ENCODE assay signal across 19 cellular contexts in genomic region chr16:81842564-81843242, GRCh38.
DNase-seq lines count a peak whose midpoint lies in the region; TF ChIP-seq lines count a peak whose summit lies in the region.
"Had no signal": no experiment of that assay in that cellular context is flagged by ENCODE, and none has a peak within 500 bp of the region (broad histone marks: within the 10 kb centered on the region; RNA-seq: fewer than 3 reads in every experiment).

No MANE protein-coding gene starts in this region.

- H3K36me3 ChIP-seq in HEK293 (ENCODE audit: control insufficient read depth in 2 of 2, insufficient read depth in 1 of 2, low read length in 2 of 2) (no peaks in the 10 kb centered on the region), spleen (peaks cover 0 to 17% (median 3%) of the 10 kb centered on the region in 6 donors), SJCRH30 (no peaks in the 10 kb centered on the region)
- H3K36me3 ChIP-seq: colonic mucosa, esophagus muscularis mucosa had no signal

- POLR2A ChIA-PET in HEK293 (lab: Yijun Ruan, JAX): no interaction called here

- peak overlapping the region; percentile 11 for H3K27ac Mint-ChIP-seq in activated T-helper 1 cell treated with anti-CD3 and anti-CD28 coated beads, Interleukin-12 subunit alpha, Interleukin-12 subunit beta, Interleukin-2, Interleukin-4 antibody, amounts not matched to agents 30 ng/mL and 10 ng/mL and 1 ng/mL, durations not matched to agents 14 hours and 24 hours and 36 hours
- H3K27ac Mint-ChIP-seq: CD4-positive, alpha-beta memory T cell had no signal

- no peaks in the 10 kb centered on the region for H3K9me3 Mint-ChIP-seq in activated T-helper 1 cell treated with anti-CD3 and anti-CD28 coated beads, Interleukin-12 subunit alpha, Interleukin-12 subunit beta, Interleukin-2, Interleukin-4 antibody, amounts not matched to agents 30 ng/mL and 10 ng/mL and 1 ng/mL, durations not matched to agents 14 hours and 24 hours and 36 hours
- H3K9me3 Mint-ChIP-seq: activated T-cell treated with anti-CD3 and anti-CD28 coated beads, Interleukin-2, amount 50 U/mL, for 72 hours had no signal

- H3K36me3 Mint-ChIP-seq in activated T-helper 1 cell treated with anti-CD3 and anti-CD28 coated beads, Interleukin-12 subunit alpha, Interleukin-12 subunit beta, Interleukin-2, Interleukin-4 antibody, amounts not matched to agents 30 ng/mL and 10 ng/mL and 1 ng/mL, durations not matched to agents 14 hours and 24 hours and 36 hours (ENCODE audit: low read depth): peaks cover 1% of the 10 kb centered on the region
- H3K36me3 Mint-ChIP-seq: CD4-positive, alpha-beta memory T cell had no signal

- no peaks in the 10 kb centered on the region for H3K9me3 ChIP-seq in HEK293 (ENCODE audit: control insufficient read depth, insufficient read depth, low read depth, low read length)
- H3K9me3 ChIP-seq in spleen: no peaks in the 10 kb centered on the region
- H3K9me3 ChIP-seq in SJCRH30 (replicated peaks): no peaks in the 10 kb centered on the region
- H3K9me3 ChIP-seq: colonic mucosa had no signal

- peaks cover 5% of the 10 kb centered on the region for H3K27me3 Mint-ChIP-seq in activated T-helper 1 cell treated with anti-CD3 and anti-CD28 coated beads, Interleukin-12 subunit alpha, Interleukin-12 subunit beta, Interleukin-2, Interleukin-4 antibody, amounts not matched to agents 30 ng/mL and 10 ng/mL and 1 ng/mL, durations not matched to agents 14 hours and 24 hours and 36 hours (ENCODE audit: insufficient read depth)

- CTCF ChIA-PET in HEK293 (lab: Yijun Ruan, JAX): interaction anchor here (1.0 kb wide), 1 partner anchor 86 kb away, joined by 3 read pairs; no protein-coding TSS in a partner anchor

- no peaks in the 10 kb centered on the region for H3K27me3 ChIP-seq in spleen (replicated peaks in 1 of 7)
- H3K27me3 ChIP-seq in SJCRH30: no peaks in the 10 kb centered on the region
- H3K27me3 ChIP-seq: colonic mucosa had no signal

- intact Hi-C loops in activated T-helper 1 cell treated with anti-CD3 and anti-CD28 coated beads, Interleukin-12 subunit alpha, Interleukin-12 subunit beta, Interleukin-2, Interleukin-4 antibody, amounts not matched to agents 30 ng/mL and 10 ng/mL and 1 ng/mL, durations not matched to agents 14 hours and 24 hours and 36 hours (cut with micrococcal nuclease): no loop called here
- intact Hi-C loops in spleen (cut with DNase I; ENCODE audit: low total_unique reads): no loop called here

- no peaks in the 10 kb centered on the region for H3K4me1 ChIP-seq in HEK293 (ENCODE audit: control insufficient read depth, insufficient read depth, low read length)
- peaks cover 24 to 92% (median 60%) of the 10 kb centered on the region in 6 donors for H3K4me1 ChIP-seq in spleen
- no peaks in the 10 kb centered on the region for H3K4me1 ChIP-seq in SJCRH30
- H3K4me1 ChIP-seq: colonic mucosa, esophagus muscularis mucosa had no signal

- DNase-seq in NK-92 treated with Interleukin-12 subunit alpha and Interleukin-12 subunit beta, amount 100 ng/mL, for 24 hours (lab: John Stamatoyannopoulos, UW): peak; percentile 69
- DNase-seq in NK-92 (lab: John Stamatoyannopoulos, UW; ENCODE audit: unreplicated experiment) (no peak), spleen (no peak), NCI-H1092 (lab: John Stamatoyannopoulos, UW) (no peak), NCI-H1417 (lab: John Stamatoyannopoulos, UW) (no peak), SJCRH30 (no peak)
- DNase-seq in activated T-helper 1 cell treated with anti-CD3 and anti-CD28 coated beads, Interleukin-12 subunit alpha, Interleukin-12 subunit beta, Interleukin-2, Interleukin-4 antibody, amounts not matched to agents 30 ng/mL and 10 ng/mL and 1 ng/mL, durations not matched to agents 14 hours and 24 hours and 36 hours (ENCODE audit: low spot score): no peak
- DNase-seq: activated CD4-positive, alpha-beta T cell treated with anti-CD3 and anti-CD28 coated beads for 4 hours; activated T-cell treated with anti-CD3 and anti-CD28 coated beads, Interleukin-2, amount 50 U/mL, for 72 hours; CD4-positive, alpha-beta memory T cell; colonic mucosa; left colon; NCI-H1105 treated with DMSO at 0.1 percent for 48 hours; stimulated activated CD4-positive, alpha-beta T cell treated with anti-CD3 and anti-CD28 coated beads, Interleukin-4, amount 100 ng/mL, for 4 hours; stimulated activated naive CD4-positive, alpha-beta T cell; SW 1271 had no signal

- TF ChIP-seq CTCF in HEK293 (tag by site-specific recombination; IDR thresholded peaks at IDR 0.05) (no peak), spleen (IDR thresholded peaks at IDR 0.05 in 8 of 11, conservative IDR thresholded peaks at IDR 0.05 in 3 of 11) (no peak)

- no peak overlapping the region for H3K4me3 ChIP-seq in HEK293 (ENCODE audit: low read depth, low read length)
- H3K4me3 ChIP-seq in spleen: peak overlapping the region in 2 of 8 donors; percentile 0 to 53
- no peak overlapping the region for H3K4me3 ChIP-seq in SJCRH30
- H3K4me3 ChIP-seq: colonic mucosa, esophagus muscularis mucosa had no signal

- 15 to 24% (median 21%) methylated on average over 12 of the region's 12 CpGs for WGBS in spleen, 5 donors

- TF ChIP-seq POLR2A in spleen (IDR thresholded peaks at IDR 0.05): no peak

- no peak overlapping the region for H3K27ac ChIP-seq in HEK293 (ENCODE audit: extremely low read depth, low read depth, low read length)
- H3K27ac ChIP-seq in spleen: peak overlapping the region in 7 of 8 donors; percentile 6 to 79 (median 63)
- no peak overlapping the region for H3K27ac ChIP-seq in SJCRH30
- H3K27ac ChIP-seq: 22Rv1, colonic mucosa, esophagus muscularis mucosa had no signal

- no peak overlapping the region for H3K4me3 Mint-ChIP-seq in activated T-helper 1 cell treated with anti-CD3 and anti-CD28 coated beads, Interleukin-12 subunit alpha, Interleukin-12 subunit beta, Interleukin-2, Interleukin-4 antibody, amounts not matched to agents 30 ng/mL and 10 ng/mL and 1 ng/mL, durations not matched to agents 14 hours and 24 hours and 36 hours
- H3K4me3 Mint-ChIP-seq: CD4-positive, alpha-beta memory T cell had no signal

- H3K4me1 Mint-ChIP-seq in activated T-helper 1 cell treated with anti-CD3 and anti-CD28 coated beads, Interleukin-12 subunit alpha, Interleukin-12 subunit beta, Interleukin-2, Interleukin-4 antibody, amounts not matched to agents 30 ng/mL and 10 ng/mL and 1 ng/mL, durations not matched to agents 14 hours and 24 hours and 36 hours (ENCODE audit: low read depth): peaks cover 16% of the 10 kb centered on the region
- H3K4me1 Mint-ChIP-seq: CD4-positive, alpha-beta memory T cell had no signal

TF ChIP-seq in HEK293, 187 proteins besides CTCF, POLR2A, EP300 and RAD21:
- TF ChIP-seq EGR2 (tag by site-specific recombination; IDR thresholded peaks at IDR 0.05; ENCODE audit: low read depth) (peak; percentile 62), KLF17 (tag by site-specific recombination; IDR thresholded peaks at IDR 0.05) (no peak), ZFHX2 (tag by site-specific recombination; conservative IDR thresholded peaks at IDR 0.05) (peak; percentile 62)
TF ChIP-seq in HEK293: peak in this region for 2.

Comparison
In these comparisons a context has a peak if more than half of its experiments do, and no peak if none do; other contexts are left out.
1. H3K27ac ChIP-seq: peak in spleen (7 of 8); none in HEK293 (single experiment) and SJCRH30 (single experiment).